Comparison of ENCODE assay signal across 33 cellular contexts in genomic region chr11:71068963-71069362, GRCh38.
"Had no signal": no experiment of that assay in that cellular context is flagged by ENCODE, and none has a peak within 500 bp of the region (broad histone marks: within the 10 kb centered on the region; RNA-seq: fewer than 3 reads in every experiment).

No MANE protein-coding gene starts in this region.

- H3K36me3 ChIP-seq: brain microvascular endothelial cell, breast epithelium, WERI-Rb-1 had no signal

- ATAC-seq: activated CD4-positive, alpha-beta T cell treated with anti-CD3 and anti-CD28 coated beads for 36 hours; activated CD4-positive, CD25-positive, alpha-beta regulatory T cell treated with anti-CD3 and anti-CD28 coated beads, Interleukin-2, amount 50 U/mL, for 24 hours; activated CD8-positive, alpha-beta memory T cell treated with anti-CD3 and anti-CD28 coated beads, Interleukin-2, amount 10 ng/mL, durations not matched to agents 7 days and 5 days; activated CD8-positive, alpha-beta T cell treated with anti-CD3 and anti-CD28 coated beads, Interleukin-2, amount 10 ng/mL, durations not matched to agents 7 days and 5 days; activated naive CD8-positive, alpha-beta T cell treated with anti-CD3 and anti-CD28 coated beads, Interleukin-2, amount 50 U/mL, for 24 hours; body of pancreas; WTC11 had no signal

- H3K27me3 ChIP-seq: body of pancreas, brain microvascular endothelial cell, breast epithelium had no signal

- H3K4me1 ChIP-seq: body of pancreas, breast epithelium had no signal

- H3K27ac ChIP-seq: body of pancreas, brain microvascular endothelial cell, breast epithelium, WERI-Rb-1 had no signal

- H3K9me3 ChIP-seq: body of pancreas, breast epithelium had no signal

- H3K4me3 ChIP-seq: body of pancreas, breast epithelium had no signal

- DNase-seq: activated CD4-positive, alpha-beta memory T cell treated with anti-CD3 and anti-CD28 coated beads, Interleukin-2, amount 10 ng/mL, durations not matched to agents 7 days and 5 days; activated CD4-positive, alpha-beta T cell treated with anti-CD3 and anti-CD28 coated beads for 1 hour; activated CD4-positive, alpha-beta T cell treated with anti-CD3 and anti-CD28 coated beads for 36 hours; activated CD4-positive, alpha-beta T cell treated with anti-CD3 and anti-CD28 coated beads for 48 hours; activated CD4-positive, alpha-beta T cell treated with anti-CD3 and anti-CD28 coated beads, Interleukin-2, amount 10 ng/mL, durations not matched to agents 7 days and 5 days; activated CD4-positive, alpha-beta T cell treated with anti-CD3 and anti-CD28 coated beads, Interleukin-2, amount 50 U/mL, for 48 hours; activated CD4-positive, CD25-positive, alpha-beta regulatory T cell; activated CD8-positive, alpha-beta memory T cell treated with anti-CD3 and anti-CD28 coated beads for 24 hours; activated CD8-positive, alpha-beta memory T cell treated with anti-CD3 and anti-CD28 coated beads, Interleukin-2, amount 10 ng/mL, durations not matched to agents 7 days and 5 days; activated CD8-positive, alpha-beta memory T cell treated with anti-CD3 and anti-CD28 coated beads, Interleukin-2, amount 50 U/mL, for 48 hours; activated CD8-positive, alpha-beta T cell treated with anti-CD3 and anti-CD28 coated beads, Interleukin-2, amount 10 ng/mL, durations not matched to agents 7 days and 5 days; activated effector memory CD4-positive, alpha-beta T cell treated with Interleukin-2 at 50 U/mL for 16 hours; activated gamma-delta T cell; activated naive CD4-positive, alpha-beta T cell treated with anti-CD3 and anti-CD28 coated beads, Interleukin-2, amount 10 ng/mL, durations not matched to agents 7 days and 5 days; activated naive CD4-positive, alpha-beta T cell treated with Interleukin-2 at 50 U/mL for 16 hours; activated naive CD8-positive, alpha-beta T cell treated with anti-CD3 and anti-CD28 coated beads, Interleukin-2, amount 10 ng/mL, durations not matched to agents 7 days and 5 days; activated naive CD8-positive, alpha-beta T cell treated with anti-CD3 and anti-CD28 coated beads, Interleukin-2, amount 50 U/mL, for 24 hours; activated T-cell treated with anti-CD3 and anti-CD28 coated beads, Interleukin-2, amount 50 U/mL, for 24 hours; activated T-cell treated with anti-CD3 and anti-CD28 coated beads, Interleukin-2, amount 50 U/mL, for 48 hours; amygdala; anterior cingulate cortex; body of pancreas; brain microvascular endothelial cell; central memory CD4-positive, alpha-beta T cell; T-helper 2 cell; T-helper 9 cell; WERI-Rb-1 had no signal

- FAIRE-seq: astrocyte, colon, TTC549 had no signal
